In genomic region chr2:73942664-73943063, GRCh38 we compare ENCODE assay signal across 1 cellular context.
A peak's percentile ranks its signal among the peaks of the same experiment; 100 is the strongest.
TF ChIP-seq lines count a peak whose summit lies in the region.

No MANE protein-coding gene starts in this region.

TF ChIP-seq in GM12878, 131 proteins besides CTCF, POLR2A, EP300 and RAD21:
- TF ChIP-seq RUNX3 (IDR thresholded peaks at IDR 0.05; ENCODE audit: low read length) (peak; percentile 48; the same call in 1 of the 2 replicates), HCFC1 (IDR thresholded peaks at IDR 0.05; ENCODE audit: low read length) (no peak), JUNB (IDR thresholded peaks at IDR 0.05) (peak; percentile 41)
- TF ChIP-seq, protein P1, sequence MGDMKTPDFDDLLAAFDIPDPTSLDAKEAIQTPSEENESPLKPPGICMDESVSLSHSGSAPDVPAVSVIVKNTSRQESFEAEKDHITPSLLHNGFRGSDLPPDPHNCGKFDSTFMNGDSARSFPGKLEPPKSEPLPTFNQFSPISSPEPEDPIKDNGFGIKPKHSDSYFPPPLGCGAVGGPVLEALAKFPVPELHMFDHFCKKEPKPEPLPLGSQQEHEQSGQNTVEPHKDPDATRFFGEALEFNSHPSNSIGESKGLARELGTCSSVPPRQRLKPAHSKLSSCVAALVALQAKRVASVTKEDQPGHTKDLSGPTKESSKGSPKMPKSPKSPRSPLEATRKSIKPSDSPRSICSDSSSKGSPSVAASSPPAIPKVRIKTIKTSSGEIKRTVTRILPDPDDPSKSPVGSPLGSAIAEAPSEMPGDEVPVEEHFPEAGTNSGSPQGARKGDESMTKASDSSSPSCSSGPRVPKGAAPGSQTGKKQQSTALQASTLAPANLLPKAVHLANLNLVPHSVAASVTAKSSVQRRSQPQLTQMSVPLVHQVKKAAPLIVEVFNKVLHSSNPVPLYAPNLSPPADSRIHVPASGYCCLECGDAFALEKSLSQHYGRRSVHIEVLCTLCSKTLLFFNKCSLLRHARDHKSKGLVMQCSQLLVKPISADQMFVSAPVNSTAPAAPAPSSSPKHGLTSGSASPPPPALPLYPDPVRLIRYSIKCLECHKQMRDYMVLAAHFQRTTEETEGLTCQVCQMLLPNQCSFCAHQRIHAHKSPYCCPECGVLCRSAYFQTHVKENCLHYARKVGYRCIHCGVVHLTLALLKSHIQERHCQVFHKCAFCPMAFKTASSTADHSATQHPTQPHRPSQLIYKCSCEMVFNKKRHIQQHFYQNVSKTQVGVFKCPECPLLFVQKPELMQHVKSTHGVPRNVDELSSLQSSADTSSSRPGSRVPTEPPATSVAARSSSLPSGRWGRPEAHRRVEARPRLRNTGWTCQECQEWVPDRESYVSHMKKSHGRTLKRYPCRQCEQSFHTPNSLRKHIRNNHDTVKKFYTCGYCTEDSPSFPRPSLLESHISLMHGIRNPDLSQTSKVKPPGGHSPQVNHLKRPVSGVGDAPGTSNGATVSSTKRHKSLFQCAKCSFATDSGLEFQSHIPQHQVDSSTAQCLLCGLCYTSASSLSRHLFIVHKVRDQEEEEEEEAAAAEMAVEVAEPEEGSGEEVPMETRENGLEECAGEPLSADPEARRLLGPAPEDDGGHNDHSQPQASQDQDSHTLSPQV (IDR thresholded peaks at IDR 0.05) = no peak
TF ChIP-seq in GM12878: peak in this region for 2.
